9 cellular contexts compared by ENCODE assay signal in genomic region chr20:38726849-38727601, GRCh38. TPM values are rescaled to one million over a fixed set of nuclear protein-coding genes. Genes with fewer than 3 reads are reported as not detected.
DNase-seq lines count a peak whose midpoint lies in the region; ATAC-seq and TF ChIP-seq lines count a peak whose summit lies in the region.
"Had no signal": no experiment of that assay in that cellular context is flagged by ENCODE, and none has a peak within 500 bp of the region (broad histone marks: within the 10 kb centered on the region; RNA-seq: fewer than 3 reads in every experiment).

No MANE protein-coding gene starts in this region.

- H3K9me3 Mint-ChIP-seq in CD8-positive, alpha-beta memory T cell = peaks cover 0 to 13% (median 5%) of the 10 kb centered on the region in 5 donors
- H3K9me3 Mint-ChIP-seq in activated T-helper 17 cell treated with anti-CD3 and anti-CD28 coated beads, Interleukin-2, amount 50 U/mL, for 72 hours = no peaks in the 10 kb centered on the region

- no peak for ATAC-seq in activated T-helper 17 cell treated with anti-CD3 and anti-CD28 coated beads, Interleukin-2, amount 50 U/mL, for 72 hours (replicated peaks)
- ATAC-seq in HG03342 (IDR thresholded peaks at IDR 0.05; ENCODE audit: unreplicated experiment) = no peak

- intact Hi-C loops in uterus (cut with DNase I; ENCODE audit: low total_unique reads) = no loop called here

- no peaks in the 10 kb centered on the region for H3K9me3 ChIP-seq in CD8-positive, alpha-beta memory T cell (ENCODE audit: low read length)
- H3K9me3 ChIP-seq in Karpas-422 (ENCODE audit: low read length) (no peaks in the 10 kb centered on the region), uterus (no peaks in the 10 kb centered on the region)

- H3K27ac ChIP-seq in CD8-positive, alpha-beta memory T cell (ENCODE audit: low read depth, low read length) = no peak overlapping the region
- H3K27ac ChIP-seq in Karpas-422 (ENCODE audit: low read length) (no peak overlapping the region), uterus (no peak overlapping the region)
- H3K27ac ChIP-seq: HL-60 had no signal

- H3K27ac Mint-ChIP-seq in CD8-positive, alpha-beta memory T cell = peak overlapping the region in 5 of 8 donors; percentile 5 to 70 (median 57)
- no peak overlapping the region for H3K27ac Mint-ChIP-seq in activated T-helper 17 cell treated with anti-CD3 and anti-CD28 coated beads, Interleukin-2, amount 50 U/mL, for 72 hours

- no peak overlapping the region for H2AFZ ChIP-seq in Karpas-422 (ENCODE audit: low read length)

- H3K79me2 ChIP-seq in Karpas-422 (ENCODE audit: low read length) = no peaks in the 10 kb centered on the region

- H3K4me3 Mint-ChIP-seq in CD8-positive, alpha-beta memory T cell = peak overlapping the region; percentile 20 to 87 (median 47)
- H3K4me3 Mint-ChIP-seq in activated T-helper 17 cell treated with anti-CD3 and anti-CD28 coated beads, Interleukin-2, amount 50 U/mL, for 72 hours = peak overlapping the region; percentile 50

- no peak for TF ChIP-seq POLR2A in uterus (IDR thresholded peaks at IDR 0.05)

- peaks cover 81 to 89% of the 10 kb centered on the region in 2 donors for H3K27me3 Mint-ChIP-seq in CD8-positive, alpha-beta memory T cell
- H3K27me3 Mint-ChIP-seq in activated T-helper 17 cell treated with anti-CD3 and anti-CD28 coated beads, Interleukin-2, amount 50 U/mL, for 72 hours = peaks cover 74% of the 10 kb centered on the region

- peak in 4 of 5 donors; percentile 26 to 46 (median 34) for DNase-seq in CD8-positive, alpha-beta memory T cell
- DNase-seq in Karpas-422 (peak; percentile 70), left kidney (ENCODE audit: low read depth, low spot score) (peak; percentile 94), NCI-H1092 treated with DMSO at 0.1 percent for 48 hours (lab: John Stamatoyannopoulos, UW) (no peak), NCI-H1105 treated with DMSO at 0.1 percent for 48 hours (lab: John Stamatoyannopoulos, UW) (no peak), uterus (no peak)

- no peaks in the 10 kb centered on the region for H4K20me1 ChIP-seq in Karpas-422 (ENCODE audit: insufficient read depth, low read depth, low read length)

- no peak overlapping the region for H3K9ac ChIP-seq in Karpas-422 (ENCODE audit: low read length)

- CTCF ChIA-PET in CD8-positive, alpha-beta memory T cell (lab: Charles Lee) = interaction anchor here (1.1 to 2.3 kb wide), 3 partner anchors 24 to 168 kb away, joined by 4 to 9 read pairs (median 4); no protein-coding TSS in a partner anchor

- peaks cover 65% of the 10 kb centered on the region for H3K4me1 ChIP-seq in CD8-positive, alpha-beta memory T cell (ENCODE audit: insufficient read depth, low read length)
- peaks cover 6% of the 10 kb centered on the region for H3K4me1 ChIP-seq in Karpas-422 (ENCODE audit: low read length)
- H3K4me1 ChIP-seq in uterus = peaks cover 0 to 16% of the 10 kb centered on the region in 2 donors

- peaks cover 0 to 1% (median 0%) of the 10 kb centered on the region in 3 donors for H3K36me3 Mint-ChIP-seq in CD8-positive, alpha-beta memory T cell
- peaks cover 10% of the 10 kb centered on the region for H3K36me3 Mint-ChIP-seq in activated T-helper 17 cell treated with anti-CD3 and anti-CD28 coated beads, Interleukin-2, amount 50 U/mL, for 72 hours (ENCODE audit: low read depth)

- TF ChIP-seq CTCF in uterus (IDR thresholded peaks at IDR 0.05) = no peak

- no peaks in the 10 kb centered on the region for H3K9me2 ChIP-seq in Karpas-422 (replicated peaks; ENCODE audit: insufficient read depth, low read length)

- no peaks in the 10 kb centered on the region for H3K36me3 ChIP-seq in CD8-positive, alpha-beta memory T cell (ENCODE audit: insufficient read depth, low read length)
- no peaks in the 10 kb centered on the region for H3K36me3 ChIP-seq in Karpas-422 (ENCODE audit: insufficient read depth, low read length)
- no peaks in the 10 kb centered on the region for H3K36me3 ChIP-seq in uterus

- H3K4me1 Mint-ChIP-seq in CD8-positive, alpha-beta memory T cell = peaks cover 59 to 74% (median 68%) of the 10 kb centered on the region in 3 donors
- peaks cover 27% of the 10 kb centered on the region for H3K4me1 Mint-ChIP-seq in activated T-helper 17 cell treated with anti-CD3 and anti-CD28 coated beads, Interleukin-2, amount 50 U/mL, for 72 hours

- H3K4me3 ChIP-seq in CD8-positive, alpha-beta memory T cell (ENCODE audit: low read length) = no peak overlapping the region
- H3K4me3 ChIP-seq in Karpas-422 (ENCODE audit: low read length) = no peak overlapping the region
- no peak overlapping the region for H3K4me3 ChIP-seq in uterus

- H3K27me3 ChIP-seq in CD8-positive, alpha-beta memory T cell (ENCODE audit: insufficient read depth, low read length, poor library complexity, severe bottlenecking) = peaks cover 92% of the 10 kb centered on the region
- H3K27me3 ChIP-seq in Karpas-422 (ENCODE audit: low read length) = no peaks in the 10 kb centered on the region
- peaks cover 29 to 74% of the 10 kb centered on the region in 2 donors for H3K27me3 ChIP-seq in uterus

- POLR2A ChIA-PET in CD8-positive, alpha-beta memory T cell (lab: Charles Lee) = no interaction called here

- H3K4me2 ChIP-seq in Karpas-422 (ENCODE audit: low read depth, low read length, poor library complexity, severe bottlenecking) = no peak overlapping the region

RNA-seq across cellular contexts. Expression of gene SLC32A1, which starts 2.7 kb away (rescaled TPM):
- not detected for total RNA-seq in CD8-positive, alpha-beta memory T cell
- not detected for polyA plus RNA-seq in CD8-positive, alpha-beta memory T cell
- not detected in 2 replicates for total RNA-seq in Karpas-422 (2014; rRNA removed; shearing (Covaris generic); ENCODE audit: low replicate concordance)
- under 1 TPM in 1 of 2 donors, not detected in 1; 0.11 TPM for total RNA-seq in activated T-helper 17 cell treated with anti-CD3 and anti-CD28 coated beads, Interleukin-2, amount 50 U/mL, for 72 hours
- total RNA-seq in uterus = not detected

RNA-seq across cellular contexts. Expression of gene ACTR5, which starts 21.2 kb away (rescaled TPM):
- 10 to 100 TPM; 12.2 to 12.6 TPM for total RNA-seq in CD8-positive, alpha-beta memory T cell
- 9.5 TPM for polyA plus RNA-seq in CD8-positive, alpha-beta memory T cell
- 4.5 and 10.6 TPM in 2 replicates for total RNA-seq in Karpas-422 (2014; rRNA removed; shearing (Covaris generic); ENCODE audit: low replicate concordance)
- total RNA-seq in activated T-helper 17 cell treated with anti-CD3 and anti-CD28 coated beads, Interleukin-2, amount 50 U/mL, for 72 hours = 10 to 100 TPM in 1 of 2 donors, 1 to 10 TPM in 1; 9.9 to 10.4 TPM
- 10 to 100 TPM in 3 of 4 donors, 1 to 10 TPM in 1; 3.8 to 12.4 (median 11.7) TPM for total RNA-seq in uterus

Comparison
In these comparisons a context has a peak if more than half of its experiments do, and no peak if none do; other contexts are left out.
1. DNase-seq: peak in CD8-positive, alpha-beta memory T cell (4 of 5), Karpas-422 (single experiment) and left kidney (single experiment); none in NCI-H1092 treated with DMSO at 0.1 percent for 48 hours (single experiment), NCI-H1105 treated with DMSO at 0.1 percent for 48 hours (single experiment) and uterus (0 of 2).